Comparison of ENCODE assay signal across 8 cellular contexts in genomic region chr4:10461091-10461849, GRCh38. TPM values are rescaled to one million over a fixed set of nuclear protein-coding genes. Genes with fewer than 3 reads are reported as not detected.
DNase-seq lines count a peak whose midpoint lies in the region; ATAC-seq and TF ChIP-seq lines count a peak whose summit lies in the region.

No MANE protein-coding gene starts in this region.

- H3K79me1 ChIP-seq in trophoblast cell (ENCODE audit: low read length), result peaks cover 10% of the 10 kb centered on the region

- H3K9ac ChIP-seq in trophoblast cell (ENCODE audit: low read length), result no peak overlapping the region

- TF ChIP-seq POLR2A in uterus (IDR thresholded peaks at IDR 0.05), result no peak

- peak overlapping the region; percentile 63 for H3K4me2 ChIP-seq in trophoblast cell (ENCODE audit: low read length)

- no peak overlapping the region for H3K18ac ChIP-seq in trophoblast cell (ENCODE audit: low read length)

- peak overlapping the region; percentile 19 for H2BK12ac ChIP-seq in trophoblast cell (ENCODE audit: low read length)

- no peak overlapping the region for H2BK120ac ChIP-seq in trophoblast cell (ENCODE audit: insufficient read depth, low read length, poor library complexity)

- H3K9me3 ChIP-seq in Panc1 (ENCODE audit: control insufficient read depth, insufficient read depth, low read depth, low read length) (no peaks in the 10 kb centered on the region), trophoblast cell (ENCODE audit: insufficient read depth, low read depth, low read length) (peaks cover 16% of the 10 kb centered on the region), uterus (no peaks in the 10 kb centered on the region)

- no peak overlapping the region for H2AK5ac ChIP-seq in trophoblast cell (ENCODE audit: low read length)

- peak overlapping the region; percentile 41 for H3K14ac ChIP-seq in trophoblast cell (ENCODE audit: low read length)

- H4K12ac ChIP-seq in trophoblast cell (ENCODE audit: low read depth, low read length), result peak overlapping the region; percentile 14

- CTCF ChIA-PET in Panc1 (lab: Charles Lee), result interaction anchor here (0.6 to 0.9 kb wide), 2 partner anchors 12 to 120 kb away, joined by 3 to 12 read pairs; no protein-coding TSS in a partner anchor

- no peaks in the 10 kb centered on the region for H3K36me3 ChIP-seq in Panc1 (ENCODE audit: control insufficient read depth, insufficient read depth, low read length)
- no peaks in the 10 kb centered on the region for H3K36me3 ChIP-seq in trophoblast cell (ENCODE audit: control insufficient read depth in 1 of 2, insufficient read depth in 2 of 2, low read length in 2 of 2)
- no peaks in the 10 kb centered on the region for H3K36me3 ChIP-seq in uterus

- H3K27me3 ChIP-seq in Panc1 (ENCODE audit: control insufficient read depth, insufficient read depth, low read length) (no peaks in the 10 kb centered on the region), trophoblast cell (ENCODE audit: insufficient read depth, low read length) (peaks cover 10% of the 10 kb centered on the region), uterus (peaks cover 0 to 19% of the 10 kb centered on the region in 2 donors)

- H3K4me1 ChIP-seq in Panc1 (ENCODE audit: control insufficient read depth, insufficient read depth, low read length), result no peaks in the 10 kb centered on the region
- peaks cover 5 to 18% of the 10 kb centered on the region in 2 experiments for H3K4me1 ChIP-seq in trophoblast cell (ENCODE audit: control insufficient read depth in 1 of 2, insufficient read depth in 2 of 2, low read length in 2 of 2)
- no peaks in the 10 kb centered on the region for H3K4me1 ChIP-seq in uterus

- peak; percentile 40 for TF ChIP-seq CTCF in Panc1 (IDR thresholded peaks at IDR 0.05)
- TF ChIP-seq CTCF in uterus (IDR thresholded peaks at IDR 0.05), result peak; percentile 42 to 84 (median 74)

- ATAC-seq in GM18517 (IDR thresholded peaks at IDR 0.05; ENCODE audit: unreplicated experiment), result peak; percentile 64
- peak; percentile 68 for ATAC-seq in HG02943 (IDR thresholded peaks at IDR 0.05; ENCODE audit: low read depth, unreplicated experiment)
- no peak for ATAC-seq in Panc1

- no peak overlapping the region for H3K23ac ChIP-seq in trophoblast cell (ENCODE audit: low read length)

- no CpG with 5 or more reads among the region's 72 CpGs for WGBS in trophoblast cell (ENCODE audit: extremely low coverage, insufficient coverage, insufficient read length)

- H3K4ac ChIP-seq in trophoblast cell (ENCODE audit: low read depth, low read length), result no peak overlapping the region

- no TSS peak for BruUV-seq in Panc1 (replicated peaks; lab: Mats Ljungman, UMichigan)

- peaks cover 3% of the 10 kb centered on the region for H3K79me2 ChIP-seq in trophoblast cell (ENCODE audit: control insufficient read depth, insufficient read depth, low read length, poor library complexity)

- peak overlapping the region; percentile 23 for H4K91ac ChIP-seq in trophoblast cell (ENCODE audit: low read depth, low read length)

- in situ Hi-C loops in Panc1 (cut with HindIII; ENCODE audit: low pct_unique_long_range_greater_than_20kb, low sequenced_read_pairs), result no loop called here

- H2BK5ac ChIP-seq in trophoblast cell (ENCODE audit: low read depth, low read length, poor library complexity), result no peak overlapping the region

- no peak overlapping the region for H3K27ac ChIP-seq in Panc1 (ENCODE audit: low read length)
- H3K27ac ChIP-seq in trophoblast cell (ENCODE audit: low read depth, low read length), result no peak overlapping the region
- H3K27ac ChIP-seq in uterus, result no peak overlapping the region

- H4K8ac ChIP-seq in trophoblast cell (ENCODE audit: low read depth, low read length), result peak overlapping the region; percentile 78

- no peak overlapping the region for H3K4me3 ChIP-seq in Panc1 (ENCODE audit: low read depth in 2 of 2, low read length in 2 of 2)
- peak overlapping the region; percentile 51 for H3K4me3 ChIP-seq in trophoblast cell (ENCODE audit: low read depth, low read length)
- H3K4me3 ChIP-seq in uterus, result peak overlapping the region; percentile 3 to 22

- H2AFZ ChIP-seq in trophoblast cell (ENCODE audit: insufficient read depth, low read length, poor library complexity), result peak overlapping the region; percentile 53

- intact Hi-C loops in Panc1 (cut with micrococcal nuclease; ENCODE audit: unreplicated experiment), result no loop called here
- intact Hi-C loops in uterus (cut with DNase I; ENCODE audit: low total_unique reads), result no loop called here

- POLR2A ChIA-PET in Panc1 (lab: Charles Lee), result no interaction called here

- DNase-seq in Panc1 (ENCODE audit: low read depth, low spot score), result peak; percentile 7
- peak; percentile 56 for DNase-seq in activated gamma-delta T cell (lab: John Stamatoyannopoulos, UW)
- peak; percentile 92 for DNase-seq in germinal center (ENCODE audit: low spot score)
- peak; percentile 59 to 90 for DNase-seq in trophoblast cell
- peak; percentile 14 to 39 for DNase-seq in uterus
- no peak for DNase-seq in HK-2 (ENCODE audit: unreplicated experiment)

RNA-seq across cellular contexts. Expression of gene ZNF518B, which starts 4.0 kb away (rescaled TPM):
- 20.8 TPM for total RNA-seq in Panc1 (2021; ENCODE audit: unreplicated experiment)
- 7.5 TPM for polyA plus RNA-seq in Panc1 (2012; ENCODE audit: insufficient read length)
- polyA plus RNA-seq in trophoblast cell (2013), result 18.5 and 20.2 TPM in 2 replicates
- 100 to 1,000 TPM in 1 of 4 donors, 10 to 100 TPM in 3; 13.8 to 105 (median 46.4) TPM for total RNA-seq in uterus

Comparison
In these comparisons a context has a peak if more than half of its experiments do, and no peak if none do; other contexts are left out.
1. H3K4me3 ChIP-seq: peak in trophoblast cell (single experiment) and uterus (2 of 2); none in Panc1 (0 of 2).